11 cellular contexts compared by ENCODE assay signal in genomic region chr19:6374179-6374709, GRCh38. TPM values are rescaled to one million over a fixed set of nuclear protein-coding genes. Genes with fewer than 3 reads are reported as not detected.
A peak's percentile ranks its signal among the peaks of the same experiment; 100 is the strongest.
DNase-seq lines count a peak whose midpoint lies in the region; ATAC-seq and TF ChIP-seq lines count a peak whose summit lies in the region.
"Had no signal": no experiment of that assay in that cellular context is flagged by ENCODE, and none has a peak within 500 bp of the region (broad histone marks: within the 10 kb centered on the region; RNA-seq: fewer than 3 reads in every experiment).

No MANE protein-coding gene starts in this region.

- peaks cover 18 to 55% (median 39%) of the 10 kb centered on the region in 11 experiments for H3K36me3 ChIP-seq in BLaER1 treated with 17β-estradiol and CSF1 and Interleukin-3, amounts not matched to agents 10 nM and 100 nM
- no peaks in the 10 kb centered on the region for H3K36me3 ChIP-seq in Karpas-422 (ENCODE audit: insufficient read depth, low read length)
- H3K36me3 ChIP-seq in neutrophil, result peaks cover 14% of the 10 kb centered on the region

- H3K9me3 Mint-ChIP-seq in effector memory CD8-positive, alpha-beta T cell, result no peaks in the 10 kb centered on the region

- ATAC-seq in effector memory CD8-positive, alpha-beta T cell (replicated peaks), result no peak

- peaks cover 0 to 53% (median 5%) of the 10 kb centered on the region in 11 experiments; a peak in 10 of 22 replicates for H4K20me1 ChIP-seq in BLaER1 treated with 17β-estradiol and CSF1 and Interleukin-3, amounts not matched to agents 10 nM and 100 nM
- H4K20me1 ChIP-seq in Karpas-422 (ENCODE audit: insufficient read depth, low read depth, low read length), result no peaks in the 10 kb centered on the region

- no peaks in the 10 kb centered on the region for H3K9me3 ChIP-seq in BLaER1 treated with 17β-estradiol and CSF1 and Interleukin-3, amounts not matched to agents 10 nM and 100 nM (replicated peaks in 1 of 11)
- H3K9me3 ChIP-seq in Karpas-422 (ENCODE audit: low read length), result no peaks in the 10 kb centered on the region
- H3K9me3 ChIP-seq in neutrophil, result no peaks in the 10 kb centered on the region

- peaks cover 10 to 13% of the 10 kb centered on the region in 2 donors for H3K4me1 Mint-ChIP-seq in effector memory CD8-positive, alpha-beta T cell (ENCODE audit: low read depth in 2 of 2)

- DNase-seq in Karpas-422 (peak; percentile 30), COR-L47 (lab: John Stamatoyannopoulos, UW) (no peak), GM03348 (ENCODE audit: low spot score) (no peak), NCI-H187 treated with DMSO at 0.1 percent for 48 hours (lab: John Stamatoyannopoulos, UW) (no peak), KG1 (lab: John Stamatoyannopoulos, UW) (no peak)
- no peak for DNase-seq in effector memory CD8-positive, alpha-beta T cell
- DNase-seq: effector CD8-positive, alpha-beta T cell; midbrain; NCI-H510A treated with DMSO at 0.1 percent for 48 hours had no signal

- no peaks in the 10 kb centered on the region for H3K27me3 Mint-ChIP-seq in effector memory CD8-positive, alpha-beta T cell

- peaks cover 39% of the 10 kb centered on the region for H3K36me3 Mint-ChIP-seq in effector memory CD8-positive, alpha-beta T cell (ENCODE audit: insufficient read depth)

- H2AFZ ChIP-seq in Karpas-422 (ENCODE audit: low read length), result no peak overlapping the region

- peak overlapping the region in 8 of 10 experiments; percentile 52 to 70 (median 58); a peak in 16 of 20 replicates for H3K4me3 ChIP-seq in BLaER1 treated with 17β-estradiol and CSF1 and Interleukin-3, amounts not matched to agents 10 nM and 100 nM
- H3K4me3 ChIP-seq in Karpas-422 (ENCODE audit: low read length), result peak overlapping the region; percentile 69
- H3K4me3 ChIP-seq in neutrophil (ENCODE audit: low read depth in 1 of 2, low read length in 1 of 2), result no peak overlapping the region

- peaks cover 8 to 16% (median 14%) of the 10 kb centered on the region in 10 experiments; a peak in 19 of 20 replicates for H3K4me1 ChIP-seq in BLaER1 treated with 17β-estradiol and CSF1 and Interleukin-3, amounts not matched to agents 10 nM and 100 nM
- H3K4me1 ChIP-seq in Karpas-422 (ENCODE audit: low read length) (peaks cover 9% of the 10 kb centered on the region), neutrophil (ENCODE audit: control insufficient read depth in 1 of 2, insufficient read depth in 1 of 2, low read depth in 1 of 2, low read length in 1 of 2) (peaks cover 12 to 18% of the 10 kb centered on the region in 2 experiments)

- H3K27ac ChIP-seq in BLaER1 treated with 17β-estradiol and CSF1 and Interleukin-3, amounts not matched to agents 10 nM and 100 nM, result peak overlapping the region in 6 of 11 experiments; percentile 43 to 67 (median 58); a peak in 11 of 22 replicates
- H3K27ac ChIP-seq in Karpas-422 (ENCODE audit: low read length) (no peak overlapping the region), neutrophil (peak overlapping the region; percentile 100)

- peak overlapping the region; percentile 93 to 94 for H3K4me3 Mint-ChIP-seq in effector memory CD8-positive, alpha-beta T cell

- peaks cover 5% of the 10 kb centered on the region; the same call in 1 of the 2 replicates for H3K79me2 ChIP-seq in Karpas-422 (ENCODE audit: low read length)

- no peaks in the 10 kb centered on the region for H3K9me2 ChIP-seq in Karpas-422 (replicated peaks; ENCODE audit: insufficient read depth, low read length)

- TF ChIP-seq CTCF in neutrophil (IDR thresholded peaks at IDR 0.05), result no peak

- peak overlapping the region; percentile 65 to 87 (median 83) for H3K4me2 ChIP-seq in BLaER1 treated with 17β-estradiol and CSF1 and Interleukin-3, amounts not matched to agents 10 nM and 100 nM
- H3K4me2 ChIP-seq in Karpas-422 (ENCODE audit: low read depth, low read length, poor library complexity, severe bottlenecking), result peak overlapping the region; percentile 81

- no peak overlapping the region for H3K27ac Mint-ChIP-seq in effector memory CD8-positive, alpha-beta T cell

- H3K27me3 ChIP-seq in BLaER1 treated with 17β-estradiol and CSF1 and Interleukin-3, amounts not matched to agents 10 nM and 100 nM, result no peaks in the 10 kb centered on the region
- H3K27me3 ChIP-seq in Karpas-422 (ENCODE audit: low read length), result no peaks in the 10 kb centered on the region
- no peaks in the 10 kb centered on the region for H3K27me3 ChIP-seq in neutrophil

- H3K9ac ChIP-seq in BLaER1 treated with 17β-estradiol and CSF1 and Interleukin-3, amounts not matched to agents 10 nM and 100 nM, result peak overlapping the region in 10 of 11 experiments; percentile 7 to 72 (median 60); a peak in 16 of 22 replicates
- H3K9ac ChIP-seq in Karpas-422 (ENCODE audit: low read length), result peak overlapping the region; percentile 68

RNA-seq across cellular contexts. Expression of gene PSPN, which starts 1.5 kb away (rescaled TPM):
- total RNA-seq in Karpas-422 (2014; rRNA removed; shearing (Covaris generic); ENCODE audit: low replicate concordance), result 0.76 and 1.0 TPM in 2 replicates

RNA-seq across cellular contexts. Expression of gene ALKBH7, which starts 1.6 kb away (rescaled TPM):
- 94.7 and 95.7 TPM in 2 replicates for total RNA-seq in Karpas-422 (2014; rRNA removed; shearing (Covaris generic); ENCODE audit: low replicate concordance)

RNA-seq across cellular contexts. Expression of gene CLPP, which starts 12.9 kb away (rescaled TPM):
- 52.1 and 128 TPM in 2 replicates for total RNA-seq in Karpas-422 (2014; rRNA removed; shearing (Covaris generic); ENCODE audit: low replicate concordance)

RNA-seq across cellular contexts. Expression of gene GTF2F1, which starts 18.7 kb away (rescaled TPM):
- 18.2 and 35.4 TPM in 2 replicates for total RNA-seq in Karpas-422 (2014; rRNA removed; shearing (Covaris generic); ENCODE audit: low replicate concordance)

RNA-seq across cellular contexts. Expression of gene ACER1, which starts 40.8 kb away (rescaled TPM):
- total RNA-seq in Karpas-422 (2014; rRNA removed; shearing (Covaris generic); ENCODE audit: low replicate concordance), result not detected in 2 replicates

Comparison
In these comparisons a context has a peak if more than half of its experiments do, and no peak if none do; other contexts are left out.
1. H3K4me3 ChIP-seq: peak in BLaER1 treated with 17β-estradiol and CSF1 and Interleukin-3, amounts not matched to agents 10 nM and 100 nM (8 of 10) and Karpas-422 (single experiment); none in neutrophil (0 of 2).